ENCODE assay signal across 2 cellular contexts in genomic region chrX:34868633-34869032, GRCh38.
TF ChIP-seq lines count a peak whose summit lies in the region.

No MANE protein-coding gene starts in this region.

TF ChIP-seq in A549, 52 proteins besides CTCF, POLR2A, EP300 and RAD21 (continued from another document):
- TF ChIP-seq HOXB5 (CRISPR knock-in tag; IDR thresholded peaks at IDR 0.05) = no peak
- TF ChIP-seq EHMT2 (IDR thresholded peaks at IDR 0.05; ENCODE audit: low read depth) = no peak
- TF ChIP-seq ZSCAN20 (CRISPR knock-in tag; IDR thresholded peaks at IDR 0.05) = no peak
- TF ChIP-seq ESRRA (IDR thresholded peaks at IDR 0.05; ENCODE audit: borderline replicate concordance, low read length) = no peak
- no peak for TF ChIP-seq ZC3H11A (IDR thresholded peaks at IDR 0.05)

TF ChIP-seq in WTC11, 78 proteins besides CTCF, POLR2A, EP300 and RAD21 (continued from another document):
- TF ChIP-seq, protein P1, sequence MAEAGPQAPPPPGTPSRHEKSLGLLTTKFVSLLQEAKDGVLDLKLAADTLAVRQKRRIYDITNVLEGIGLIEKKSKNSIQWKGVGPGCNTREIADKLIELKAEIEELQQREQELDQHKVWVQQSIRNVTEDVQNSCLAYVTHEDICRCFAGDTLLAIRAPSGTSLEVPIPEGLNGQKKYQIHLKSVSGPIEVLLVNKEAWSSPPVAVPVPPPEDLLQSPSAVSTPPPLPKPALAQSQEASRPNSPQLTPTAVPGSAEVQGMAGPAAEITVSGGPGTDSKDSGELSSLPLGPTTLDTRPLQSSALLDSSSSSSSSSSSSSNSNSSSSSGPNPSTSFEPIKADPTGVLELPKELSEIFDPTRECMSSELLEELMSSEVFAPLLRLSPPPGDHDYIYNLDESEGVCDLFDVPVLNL (CRISPR knock-in tag; IDR thresholded peaks at IDR 0.05; ENCODE audit: borderline replicate concordance, low read depth) = no peak
- TF ChIP-seq ESRRA (CRISPR knock-in tag; IDR thresholded peaks at IDR 0.05; ENCODE audit: borderline replicate concordance) = no peak
- no peak for TF ChIP-seq TEAD4 (CRISPR knock-in tag; IDR thresholded peaks at IDR 0.05)
- no peak for TF ChIP-seq ZNF219 (CRISPR knock-in tag; IDR thresholded peaks at IDR 0.05; ENCODE audit: borderline replicate concordance)
- TF ChIP-seq FOXJ3 (CRISPR knock-in tag; IDR thresholded peaks at IDR 0.05; ENCODE audit: borderline replicate concordance) = no peak
- no peak for TF ChIP-seq NR3C1 (CRISPR knock-in tag; conservative IDR thresholded peaks at IDR 0.05; ENCODE audit: low read depth)
TF ChIP-seq in WTC11: peak in this region for 0.
